ENCODE assay signal across 9 cellular contexts in genomic region chr10:89373916-89374711, GRCh38. TPM values are rescaled to one million over a fixed set of nuclear protein-coding genes. Genes with fewer than 3 reads are reported as not detected.
DNase-seq lines count a peak whose midpoint lies in the region; TF ChIP-seq lines count a peak whose summit lies in the region.
"Had no signal": no experiment of that assay in that cellular context is flagged by ENCODE, and none has a peak within 500 bp of the region (broad histone marks: within the 10 kb centered on the region; RNA-seq: fewer than 3 reads in every experiment).

No MANE protein-coding gene starts in this region.

- H3K27me3 ChIP-seq in mucosa of rectum (ENCODE audit: control insufficient read depth in 2 of 2, insufficient read depth in 2 of 2, low read length in 2 of 2) (no peaks in the 10 kb centered on the region), H7 (ENCODE audit: control insufficient read depth, insufficient read depth, low read length) (no peaks in the 10 kb centered on the region)
- no peaks in the 10 kb centered on the region for H3K27me3 ChIP-seq in CD4-positive, alpha-beta memory T cell (ENCODE audit: insufficient read depth, low read length)

- H3K4me3 ChIP-seq in epithelial cell of esophagus (ENCODE audit: low read length) = no peak overlapping the region
- peak overlapping the region; percentile 46 to 61 for H3K4me3 ChIP-seq in mucosa of rectum (ENCODE audit: low read length in 2 of 2)
- no peak overlapping the region for H3K4me3 ChIP-seq in CD4-positive, alpha-beta memory T cell (ENCODE audit: low read length in 2 of 2)
- no peak overlapping the region for H3K4me3 ChIP-seq in H7 (ENCODE audit: insufficient read depth, low read depth, low read length)

- H3K9me3 Mint-ChIP-seq in CD4-positive, alpha-beta memory T cell = no peaks in the 10 kb centered on the region

- peaks cover 20 to 21% of the 10 kb centered on the region in 2 donors for H3K4me1 ChIP-seq in mucosa of rectum (ENCODE audit: control insufficient read depth in 2 of 2, insufficient read depth in 2 of 2, low read length in 2 of 2)
- peaks cover 4% of the 10 kb centered on the region for H3K4me1 ChIP-seq in CD4-positive, alpha-beta memory T cell (ENCODE audit: insufficient read depth, low read length)

- H3K4me1 Mint-ChIP-seq in CD4-positive, alpha-beta memory T cell = peaks cover 0 to 2% (median under 1%) of the 10 kb centered on the region in 4 donors

- POLR2A ChIA-PET in CD4-positive, alpha-beta memory T cell (lab: Charles Lee; ENCODE audit: partially characterized antibody) = no interaction called here

- H3K27ac Mint-ChIP-seq in CD4-positive, alpha-beta memory T cell = no peak overlapping the region

- no peak overlapping the region for H3K4me3 Mint-ChIP-seq in CD4-positive, alpha-beta memory T cell

- peak overlapping the region; percentile 46 to 54 for H3K9ac ChIP-seq in mucosa of rectum (ENCODE audit: low read depth in 1 of 2, low read length in 2 of 2)

- in situ Hi-C loops in ACHN (cut with HindIII; ENCODE audit: low pct_ligation_motif_present, low pct_unique_long_range_greater_than_20kb, low sequenced_read_pairs) = no loop called here

- CTCF ChIA-PET in CD4-positive, alpha-beta memory T cell (lab: Charles Lee; ENCODE audit: partially characterized antibody) = interaction anchor here (0.6 kb wide), 1 partner anchor 13 kb away, joined by 3 read pairs; no protein-coding TSS in a partner anchor

- H3K27ac ChIP-seq in mucosa of rectum (ENCODE audit: low read depth in 2 of 2, low read length in 2 of 2) = peak overlapping the region; percentile 80 to 88
- no peak overlapping the region for H3K27ac ChIP-seq in CD4-positive, alpha-beta memory T cell (ENCODE audit: low read depth, low read length)

- H3K9me3 ChIP-seq in mucosa of rectum (ENCODE audit: control insufficient read depth in 2 of 2, low read length in 2 of 2) = no peaks in the 10 kb centered on the region
- H3K9me3 ChIP-seq in CD4-positive, alpha-beta memory T cell (ENCODE audit: control insufficient read depth in 1 of 2, low read length in 2 of 2) = no peaks in the 10 kb centered on the region

- no peaks in the 10 kb centered on the region for H3K36me3 ChIP-seq in mucosa of rectum (ENCODE audit: control insufficient read depth in 2 of 2, insufficient read depth in 2 of 2, low read length in 2 of 2)
- no peaks in the 10 kb centered on the region for H3K36me3 ChIP-seq in CD4-positive, alpha-beta memory T cell (ENCODE audit: insufficient read depth, low read length)
- H3K36me3 ChIP-seq in H7 (replicated peaks; ENCODE audit: control insufficient read depth, insufficient read depth, low read length) = no peaks in the 10 kb centered on the region

- peaks cover 2% of the 10 kb centered on the region in 2 donors for H3K27me3 Mint-ChIP-seq in CD4-positive, alpha-beta memory T cell

- no peak for TF ChIP-seq CTCF in epithelial cell of esophagus (IDR thresholded peaks at IDR 0.05; ENCODE audit: insufficient read depth, low read depth, low read length, missing control alignments)

- no peaks in the 10 kb centered on the region for H3K36me3 Mint-ChIP-seq in CD4-positive, alpha-beta memory T cell

- intact Hi-C loops in CD4-positive, alpha-beta memory T cell (cut with micrococcal nuclease) = no loop called here

- peak; percentile 48 for DNase-seq in ACHN
- DNase-seq in NCI-H2196 treated with DMSO at 0.1 percent for 48 hours (lab: John Stamatoyannopoulos, UW; ENCODE audit: unreplicated experiment) = peak; percentile 23
- peak; percentile 81 for DNase-seq in epithelial cell of esophagus (ENCODE audit: low read depth)
- no peak for DNase-seq in SW480 (ENCODE audit: low spot score)
- no peak for DNase-seq in CD4-positive, alpha-beta memory T cell
- no peak for DNase-seq in NCI-H2227 (lab: John Stamatoyannopoulos, UW; ENCODE audit: unreplicated experiment)
- no peak for DNase-seq in H7

RNA-seq across cellular contexts. Expression of gene IFIT1B, which starts 3.7 kb away (rescaled TPM):
- not detected for total RNA-seq in CD4-positive, alpha-beta memory T cell
- not detected for polyA plus RNA-seq in CD4-positive, alpha-beta memory T cell
- total RNA-seq in H7 (2014; rRNA removed; shearing (Covaris generic)) = not detected in 2 replicates
- total RNA-seq: T-helper 2 cell treated with Interferon-gamma antibody and Interleukin-4, amounts not matched to agents 100 ng/mL and 5 ng/mL, for 36 hours had no signal

RNA-seq across cellular contexts. Expression of gene IFIT1, which starts 18.3 kb away (rescaled TPM):
- total RNA-seq in CD4-positive, alpha-beta memory T cell = 1 to 10 TPM; 5.1 to 6.3 TPM
- 10 to 100 TPM in 1 of 2 donors, 1 to 10 TPM in 1; 4.3 to 15.2 TPM for polyA plus RNA-seq in CD4-positive, alpha-beta memory T cell
- 3.7 and 4.0 TPM in 2 replicates for total RNA-seq in H7 (2014; rRNA removed; shearing (Covaris generic))

RNA-seq across cellular contexts. Expression of gene IFIT5, which starts 40.3 kb away (rescaled TPM):
- total RNA-seq in CD4-positive, alpha-beta memory T cell = 10 to 100 TPM; 24.6 to 25.6 TPM
- polyA plus RNA-seq in CD4-positive, alpha-beta memory T cell = 10 to 100 TPM; 12.2 to 13.6 TPM
- 1.7 and 2.3 TPM in 2 replicates for total RNA-seq in H7 (2014; rRNA removed; shearing (Covaris generic))

RNA-seq across cellular contexts. Expression of gene IFIT3, which starts 46.3 kb away (rescaled TPM):
- 1 to 10 TPM; 3.1 to 3.3 TPM for total RNA-seq in CD4-positive, alpha-beta memory T cell
- polyA plus RNA-seq in CD4-positive, alpha-beta memory T cell = 10 to 100 TPM in 1 of 2 donors, 1 to 10 TPM in 1; 5.1 to 10.4 TPM
- total RNA-seq in H7 (2014; rRNA removed; shearing (Covaris generic)) = 0.22 and 0.45 TPM in 2 replicates

Comparison
In these comparisons a context has a peak if more than half of its experiments do, and no peak if none do; other contexts are left out.
1. DNase-seq: peak in ACHN (single experiment), NCI-H2196 treated with DMSO at 0.1 percent for 48 hours (single experiment) and epithelial cell of esophagus (single experiment); none in SW480 (single experiment), CD4-positive, alpha-beta memory T cell (0 of 5), NCI-H2227 (single experiment) and H7 (single experiment).
2. H3K4me3 ChIP-seq: peak in mucosa of rectum (2 of 2); none in epithelial cell of esophagus (single experiment), CD4-positive, alpha-beta memory T cell (0 of 2) and H7 (single experiment).